Comparison of ENCODE assay signal across 17 cellular contexts in the genomic region with DNA sequence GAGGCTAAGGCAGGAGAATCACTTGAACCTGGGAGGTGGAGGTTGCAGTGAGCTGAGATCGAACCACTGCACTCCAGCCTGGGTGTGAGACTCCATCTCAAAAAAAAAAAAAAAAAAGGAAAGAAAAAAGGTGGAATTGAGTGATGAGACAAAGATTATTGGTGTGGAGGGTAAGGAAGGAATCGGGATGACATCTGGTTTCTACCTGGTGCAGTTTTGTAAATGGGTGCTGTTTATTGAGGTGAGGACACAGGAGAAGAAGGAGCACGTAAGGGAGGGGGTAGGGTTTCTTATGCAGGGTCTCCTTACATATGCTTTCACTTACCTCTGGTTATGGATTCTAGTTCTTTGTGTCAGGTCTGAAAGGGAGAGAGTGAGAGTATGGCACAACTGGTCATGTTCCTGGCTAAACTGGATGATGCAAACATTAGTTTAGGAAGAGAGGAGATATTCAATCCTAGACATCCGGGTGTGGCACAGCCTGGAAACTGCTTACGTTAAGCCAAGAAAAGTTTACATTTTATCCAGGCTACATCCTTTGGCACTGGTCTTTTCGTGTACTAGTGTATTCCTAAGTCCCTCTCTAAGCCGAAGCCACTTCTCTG. TPM values are rescaled to one million over a fixed set of nuclear protein-coding genes. Genes with fewer than 3 reads are reported as not detected.
DNase-seq lines count a peak whose midpoint lies in the region; ATAC-seq and TF ChIP-seq lines count a peak whose summit lies in the region.
"Had no signal": no experiment of that assay in that cellular context is flagged by ENCODE, and none has a peak within 500 bp of the region (broad histone marks: within the 10 kb centered on the region; RNA-seq: fewer than 3 reads in every experiment).

No MANE protein-coding gene starts in this region.

- no peaks in the 10 kb centered on the region for H3K9me3 Mint-ChIP-seq in activated naive CD4-positive, alpha-beta T cell treated with anti-CD3 and anti-CD28 coated beads, Interleukin-2, amount 50 U/mL, for 24 hours
- H3K9me3 Mint-ChIP-seq in activated naive CD4-positive, alpha-beta T cell treated with anti-CD3 and anti-CD28 coated beads, Interleukin-2, amount 10 ng/mL, durations not matched to agents 7 days and 5 days = no peaks in the 10 kb centered on the region
- H3K9me3 Mint-ChIP-seq in progenitor cell of endocrine pancreas (ENCODE audit: low read depth) = no peaks in the 10 kb centered on the region
- no peaks in the 10 kb centered on the region for H3K9me3 Mint-ChIP-seq in activated CD8-positive, alpha-beta memory T cell treated with anti-CD3 and anti-CD28 coated beads, Interleukin-2, amount 10 ng/mL, durations not matched to agents 7 days and 5 days (ENCODE audit: low read depth)

- peak overlapping the region; percentile 34 for H3K4me3 Mint-ChIP-seq in activated naive CD4-positive, alpha-beta T cell treated with anti-CD3 and anti-CD28 coated beads, Interleukin-2, amount 50 U/mL, for 24 hours
- no peak overlapping the region for H3K4me3 Mint-ChIP-seq in activated naive CD4-positive, alpha-beta T cell treated with anti-CD3 and anti-CD28 coated beads, Interleukin-2, amount 10 ng/mL, durations not matched to agents 7 days and 5 days
- no peak overlapping the region for H3K4me3 Mint-ChIP-seq in progenitor cell of endocrine pancreas (ENCODE audit: low read depth)
- no peak overlapping the region for H3K4me3 Mint-ChIP-seq in activated CD8-positive, alpha-beta memory T cell treated with anti-CD3 and anti-CD28 coated beads, Interleukin-2, amount 10 ng/mL, durations not matched to agents 7 days and 5 days

- CTCF ChIA-PET in activated naive CD4-positive, alpha-beta T cell treated with anti-CD3 and anti-CD28 coated beads, Interleukin-2, amount 10 ng/mL, durations not matched to agents 7 days and 5 days (lab: Charles Lee) = no interaction called here
- CTCF ChIA-PET in activated CD8-positive, alpha-beta memory T cell treated with anti-CD3 and anti-CD28 coated beads, Interleukin-2, amount 10 ng/mL, durations not matched to agents 7 days and 5 days (lab: Charles Lee) = no interaction called here

- DNase-seq in activated naive CD4-positive, alpha-beta T cell treated with anti-CD3 and anti-CD28 coated beads, Interleukin-2, amount 10 ng/mL, durations not matched to agents 7 days and 5 days = no peak
- DNase-seq in fibroblast of peridontal ligament (ENCODE audit: extremely low read depth) = peak; percentile 50
- no peak for DNase-seq in progenitor cell of endocrine pancreas (ENCODE audit: low spot score, unreplicated experiment)
- DNase-seq in activated CD8-positive, alpha-beta memory T cell treated with anti-CD3 and anti-CD28 coated beads, Interleukin-2, amount 10 ng/mL, durations not matched to agents 7 days and 5 days = no peak
- no peak for DNase-seq in NCI-H1436 (lab: John Stamatoyannopoulos, UW)
- DNase-seq: activated gamma-delta T cell treated with Interleukin-2 at 50 U/mL for 16 hours; head of caudate nucleus; kidney; NCI-H2081; right cardiac atrium; Right ventricle myocardium superior; stimulated activated naive CD8-positive, alpha-beta T cell treated with anti-CD3 and anti-CD28 coated beads, Interleukin-15, Interleukin-2, amounts not matched to agents 100 U/mL and 50 U/mL, for 24 hours; WERI-Rb-1 had no signal

- H3K27ac Mint-ChIP-seq in activated naive CD4-positive, alpha-beta T cell treated with anti-CD3 and anti-CD28 coated beads, Interleukin-2, amount 50 U/mL, for 24 hours = no peak overlapping the region
- H3K27ac Mint-ChIP-seq in activated naive CD4-positive, alpha-beta T cell treated with anti-CD3 and anti-CD28 coated beads, Interleukin-2, amount 10 ng/mL, durations not matched to agents 7 days and 5 days = no peak overlapping the region
- peak overlapping the region; percentile 17 for H3K27ac Mint-ChIP-seq in progenitor cell of endocrine pancreas
- H3K27ac Mint-ChIP-seq in activated CD8-positive, alpha-beta memory T cell treated with anti-CD3 and anti-CD28 coated beads, Interleukin-2, amount 10 ng/mL, durations not matched to agents 7 days and 5 days = no peak overlapping the region

- TF ChIP-seq CTCF in WI38 (IDR thresholded peaks at IDR 0.05; ENCODE audit: low read depth, low read length) (no peak), progenitor cell of endocrine pancreas (IDR thresholded peaks at IDR 0.05; ENCODE audit: unreplicated experiment) (no peak)

- peaks cover 11% of the 10 kb centered on the region for H3K36me3 Mint-ChIP-seq in activated naive CD4-positive, alpha-beta T cell treated with anti-CD3 and anti-CD28 coated beads, Interleukin-2, amount 50 U/mL, for 24 hours
- H3K36me3 Mint-ChIP-seq in activated naive CD4-positive, alpha-beta T cell treated with anti-CD3 and anti-CD28 coated beads, Interleukin-2, amount 10 ng/mL, durations not matched to agents 7 days and 5 days = peaks cover 52% of the 10 kb centered on the region
- H3K36me3 Mint-ChIP-seq in progenitor cell of endocrine pancreas (ENCODE audit: insufficient read depth) = peaks cover 9% of the 10 kb centered on the region
- H3K36me3 Mint-ChIP-seq in activated CD8-positive, alpha-beta memory T cell treated with anti-CD3 and anti-CD28 coated beads, Interleukin-2, amount 10 ng/mL, durations not matched to agents 7 days and 5 days = peaks cover 38% of the 10 kb centered on the region

- H3K27me3 Mint-ChIP-seq in activated naive CD4-positive, alpha-beta T cell treated with anti-CD3 and anti-CD28 coated beads, Interleukin-2, amount 50 U/mL, for 24 hours = no peaks in the 10 kb centered on the region
- H3K27me3 Mint-ChIP-seq in activated naive CD4-positive, alpha-beta T cell treated with anti-CD3 and anti-CD28 coated beads, Interleukin-2, amount 10 ng/mL, durations not matched to agents 7 days and 5 days = no peaks in the 10 kb centered on the region
- no peaks in the 10 kb centered on the region for H3K27me3 Mint-ChIP-seq in progenitor cell of endocrine pancreas
- no peaks in the 10 kb centered on the region for H3K27me3 Mint-ChIP-seq in activated CD8-positive, alpha-beta memory T cell treated with anti-CD3 and anti-CD28 coated beads, Interleukin-2, amount 10 ng/mL, durations not matched to agents 7 days and 5 days

- H3K4me3 ChIP-seq in WI38 (ENCODE audit: low read depth, low read length) = peak overlapping the region; percentile 8; the same call in 1 of the 2 replicates
- H3K4me3 ChIP-seq: coronary artery had no signal

- peaks cover 89% of the 10 kb centered on the region for H3K4me1 Mint-ChIP-seq in activated naive CD4-positive, alpha-beta T cell treated with anti-CD3 and anti-CD28 coated beads, Interleukin-2, amount 50 U/mL, for 24 hours
- H3K4me1 Mint-ChIP-seq in activated naive CD4-positive, alpha-beta T cell treated with anti-CD3 and anti-CD28 coated beads, Interleukin-2, amount 10 ng/mL, durations not matched to agents 7 days and 5 days = peaks cover 72% of the 10 kb centered on the region
- H3K4me1 Mint-ChIP-seq in progenitor cell of endocrine pancreas (ENCODE audit: low read depth) = peaks cover 50% of the 10 kb centered on the region
- peaks cover 66% of the 10 kb centered on the region for H3K4me1 Mint-ChIP-seq in activated CD8-positive, alpha-beta memory T cell treated with anti-CD3 and anti-CD28 coated beads, Interleukin-2, amount 10 ng/mL, durations not matched to agents 7 days and 5 days

- no peak for ATAC-seq in HG03139 (IDR thresholded peaks at IDR 0.05; ENCODE audit: unreplicated experiment)
- no peak for ATAC-seq in activated CD8-positive, alpha-beta memory T cell treated with anti-CD3 and anti-CD28 coated beads, Interleukin-2, amount 10 ng/mL, durations not matched to agents 7 days and 5 days
- ATAC-seq: right cardiac atrium; stimulated activated naive CD8-positive, alpha-beta T cell treated with anti-CD3 and anti-CD28 coated beads, Interleukin-15, Interleukin-2, amounts not matched to agents 100 U/mL and 50 U/mL, for 24 hours had no signal

RNA-seq across cellular contexts. Expression of gene RALY, which starts 5.4 kb away (rescaled TPM):
- total RNA-seq in progenitor cell of endocrine pancreas = 228 and 236 TPM in 2 replicates
- 100 to 1,000 TPM; 177 to 221 TPM for total RNA-seq in activated CD8-positive, alpha-beta memory T cell treated with anti-CD3 and anti-CD28 coated beads, Interleukin-2, amount 10 ng/mL, durations not matched to agents 7 days and 5 days
